14 cellular contexts compared by ENCODE assay signal in the genomic region with DNA sequence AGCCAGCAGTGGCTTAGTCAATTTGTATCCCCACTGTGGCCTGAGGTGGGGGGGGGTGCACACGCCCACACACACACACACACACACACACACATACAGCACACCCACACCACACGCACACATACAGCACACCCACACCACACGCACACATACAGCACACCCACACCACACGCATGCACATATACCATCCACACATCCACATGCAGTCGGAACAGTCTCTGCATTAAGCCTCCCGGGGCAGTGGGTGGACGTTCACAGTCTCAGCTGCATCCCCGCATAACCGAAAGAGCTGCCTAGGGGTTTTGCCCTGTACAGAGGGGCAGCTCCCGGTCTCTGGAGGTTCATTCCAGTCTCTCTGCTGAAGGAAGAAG.
DNase-seq lines count a peak whose midpoint lies in the region; FAIRE-seq and TF ChIP-seq lines count a peak whose summit lies in the region.
"Had no signal": no experiment of that assay in that cellular context is flagged by ENCODE, and none has a peak within 500 bp of the region (broad histone marks: within the 10 kb centered on the region; RNA-seq: fewer than 3 reads in every experiment).

No MANE protein-coding gene starts in this region.

- H3K27ac ChIP-seq in mammary epithelial cell (ENCODE audit: insufficient read depth, low read depth, low read length): no peak overlapping the region
- peak overlapping the region; percentile 29; the same call in 1 of the 2 replicates for H3K27ac ChIP-seq in SJCRH30
- no peak overlapping the region for H3K27ac ChIP-seq in kidney (ENCODE audit: low read depth in 2 of 2, low read length in 2 of 2)
- H3K27ac ChIP-seq: psoas muscle had no signal

- in situ Hi-C loops in mammary epithelial cell (cut with MboI; ENCODE audit: low sequenced_read_pairs in 2 of 2): no loop called here

- no peaks in the 10 kb centered on the region for H3K79me2 ChIP-seq in mammary epithelial cell (ENCODE audit: insufficient read depth, low read length)

- no peaks in the 10 kb centered on the region for H4K20me1 ChIP-seq in mammary epithelial cell (ENCODE audit: insufficient read depth, low read length)

- H3K9me3 ChIP-seq in mammary epithelial cell (replicated peaks; ENCODE audit: insufficient read depth, low read length) (no peaks in the 10 kb centered on the region), SJCRH30 (replicated peaks) (no peaks in the 10 kb centered on the region), kidney (ENCODE audit: control insufficient read depth in 1 of 2, low read length in 2 of 2) (no peaks in the 10 kb centered on the region)
- H3K9me3 ChIP-seq: psoas muscle had no signal

- peak overlapping the region; percentile 21 for H2AFZ ChIP-seq in mammary epithelial cell (ENCODE audit: low read depth, low read length)

- H3K27ac Mint-ChIP-seq in MCF 10A (ENCODE audit: low read depth, unreplicated experiment) (no peak overlapping the region), type B pancreatic cell (peak overlapping the region; percentile 48)
- H3K27ac Mint-ChIP-seq: activated B cell treated with CpG ODN at 0.5 μM for 24 hours had no signal

- no TSS peak for BruUV-seq in mammary epithelial cell (replicated peaks; lab: Mats Ljungman, UMichigan)
- BruUV-seq in MCF 10A (replicated peaks; lab: Mats Ljungman, UMichigan): no TSS peak

- no peaks in the 10 kb centered on the region for H3K36me3 ChIP-seq in mammary epithelial cell (ENCODE audit: insufficient read depth, low read length)
- H3K36me3 ChIP-seq in SJCRH30: no peaks in the 10 kb centered on the region
- H3K36me3 ChIP-seq in kidney (ENCODE audit: control insufficient read depth in 1 of 2, insufficient read depth in 2 of 2, low read length in 2 of 2): no peaks in the 10 kb centered on the region

- no peak for TF ChIP-seq POLR2A in erythroblast (IDR thresholded peaks at IDR 0.05; ENCODE audit: low read length)

- H3K9ac ChIP-seq in mammary epithelial cell (ENCODE audit: insufficient read depth, low read length): no peak overlapping the region
- H3K9ac ChIP-seq in kidney (ENCODE audit: low read length in 2 of 2): no peak overlapping the region

- H3K4me2 ChIP-seq in mammary epithelial cell (ENCODE audit: insufficient read depth, low read depth, low read length): no peak overlapping the region

- DNase-seq in mammary epithelial cell (no peak), MCF 10A (ENCODE audit: unreplicated experiment) (no peak), SJCRH30 (no peak), kidney (peak; percentile 11), type B pancreatic cell (ENCODE audit: extremely low spot score, unreplicated experiment) (no peak), DMS 273 treated with DMSO at 0.1 percent for 48 hours (lab: John Stamatoyannopoulos, UW) (no peak), NCI-H2029 treated with DMSO at 0.1 percent for 48 hours (lab: John Stamatoyannopoulos, UW) (no peak), erythroblast (lab: John Stamatoyannopoulos, UW) (no peak)
- DNase-seq: activated B cell treated with CpG ODN at 0.5 μM for 24 hours; DMS153; NCI-H1930; stimulated activated CD4-positive, alpha-beta T cell treated with anti-CD3 and anti-CD28 coated beads, Interleukin-4, amount 100 ng/mL, for 1 hour; stimulated activated naive CD4-positive, alpha-beta T cell had no signal

- no peaks in the 10 kb centered on the region for H3K4me1 ChIP-seq in mammary epithelial cell (ENCODE audit: insufficient read depth, low read length)
- H3K4me1 ChIP-seq in SJCRH30: peaks cover 16% of the 10 kb centered on the region
- H3K4me1 ChIP-seq in kidney (ENCODE audit: control insufficient read depth in 1 of 2, insufficient read depth in 1 of 2, low read depth in 1 of 2, low read length in 2 of 2): no peaks in the 10 kb centered on the region
- H3K4me1 ChIP-seq: psoas muscle had no signal

- H3K27me3 ChIP-seq in mammary epithelial cell (ENCODE audit: insufficient read depth, low read length): no peaks in the 10 kb centered on the region
- H3K27me3 ChIP-seq in SJCRH30: no peaks in the 10 kb centered on the region

- H3K4me3 ChIP-seq in mammary epithelial cell (replicated peaks in 1 of 3; ENCODE audit: insufficient read depth in 1 of 3, low read depth in 2 of 3, low read length in 3 of 3) (no peak overlapping the region), SJCRH30 (no peak overlapping the region), kidney (ENCODE audit: low read length in 2 of 2) (no peak overlapping the region)
- H3K4me3 ChIP-seq: psoas muscle had no signal

- peaks cover 7% of the 10 kb centered on the region for H3K4me1 Mint-ChIP-seq in MCF 10A (ENCODE audit: insufficient read depth, unreplicated experiment)
- peaks cover 37% of the 10 kb centered on the region for H3K4me1 Mint-ChIP-seq in type B pancreatic cell (ENCODE audit: unreplicated experiment)
- H3K4me1 Mint-ChIP-seq: activated B cell treated with CpG ODN at 0.5 μM for 24 hours had no signal

- POLR2A ChIA-PET in MCF 10A (lab: Yijun Ruan, JAX): interaction anchor here (0.7 kb wide), 2 partner anchors 37 to 724 kb away, joined by 3 to 6 read pairs; no protein-coding TSS in a partner anchor

- no peak for FAIRE-seq in kidney (lab: Jason Lieb, UNC)

- H3K4me3 Mint-ChIP-seq in MCF 10A (ENCODE audit: unreplicated experiment) (no peak overlapping the region), type B pancreatic cell (peak overlapping the region; percentile 22)
- H3K4me3 Mint-ChIP-seq: activated B cell treated with CpG ODN at 0.5 μM for 24 hours had no signal

- TF ChIP-seq CTCF in mammary epithelial cell (conservative IDR thresholded peaks at IDR 0.05 in 1 of 2, IDR thresholded peaks at IDR 0.05 in 1 of 2; ENCODE audit: extremely low read depth in 1 of 2, insufficient read depth in 1 of 2, low read depth in 1 of 2, low read length in 2 of 2) (no peak), MCF 10A (IDR thresholded peaks at IDR 0.05; ENCODE audit: unreplicated experiment) (no peak), kidney (IDR thresholded peaks at IDR 0.05; ENCODE audit: borderline replicate concordance, extremely low read depth, insufficient read depth) (no peak), type B pancreatic cell (conservative IDR thresholded peaks at IDR 0.05) (no peak)

- no peaks in the 10 kb centered on the region for H3K9me3 Mint-ChIP-seq in MCF 10A (ENCODE audit: unreplicated experiment)
- no peaks in the 10 kb centered on the region for H3K9me3 Mint-ChIP-seq in type B pancreatic cell
- H3K9me3 Mint-ChIP-seq: activated B cell treated with CpG ODN at 0.5 μM for 24 hours had no signal

- dilution Hi-C loops in mammary epithelial cell (cut with HindIII; ENCODE audit: low sequenced_read_pairs): no loop called here

- CTCF ChIA-PET in mammary epithelial cell (lab: Charles Lee; ENCODE audit: low non-redundant PET) (no interaction called here), MCF 10A (lab: Yijun Ruan, JAX) (no interaction called here)

- WGBS in mammary epithelial cell (ENCODE audit: low coverage, missing lambda C conversion rate): 79% methylated on average over 10 of the region's 10 CpGs

- no peaks in the 10 kb centered on the region for H3K27me3 Mint-ChIP-seq in MCF 10A (ENCODE audit: insufficient read depth, unreplicated experiment)
- H3K27me3 Mint-ChIP-seq in type B pancreatic cell: no peaks in the 10 kb centered on the region
- H3K27me3 Mint-ChIP-seq: activated B cell treated with CpG ODN at 0.5 μM for 24 hours had no signal

- intact Hi-C loops in mammary epithelial cell (cut with micrococcal nuclease) (no loop called here), MCF 10A (cut with micrococcal nuclease) (no loop called here), kidney (cut with DNase I) (no loop called here)

- H3K36me3 Mint-ChIP-seq in MCF 10A (ENCODE audit: insufficient read depth, unreplicated experiment): no peaks in the 10 kb centered on the region
- no peaks in the 10 kb centered on the region for H3K36me3 Mint-ChIP-seq in type B pancreatic cell
